In the genomic region with DNA sequence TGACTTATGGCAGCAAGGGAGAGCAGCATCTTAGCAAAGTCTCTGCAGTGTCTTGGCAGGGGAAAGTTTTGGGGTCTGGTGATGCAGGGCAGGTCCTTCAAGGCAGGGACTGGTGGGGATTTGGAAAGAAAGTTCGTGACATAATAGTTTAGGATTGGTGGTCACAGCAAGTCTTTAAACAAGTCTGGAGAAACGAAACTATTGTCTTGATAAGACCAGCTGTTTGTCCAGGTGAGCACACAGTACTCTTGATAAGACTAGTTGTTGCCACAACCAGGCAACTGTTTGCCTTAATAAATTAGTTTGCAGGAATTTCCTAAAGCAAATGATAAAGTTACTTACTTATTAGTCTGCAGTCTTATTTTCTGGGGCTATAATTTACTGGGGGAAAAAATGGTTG, we compare ENCODE assay signal across 22 cellular contexts.
"Had no signal": no experiment of that assay in that cellular context is flagged by ENCODE, and none has a peak within 500 bp of the region (broad histone marks: within the 10 kb centered on the region; RNA-seq: fewer than 3 reads in every experiment).

No MANE protein-coding gene starts in this region.

- H3K27me3 ChIP-seq: brain microvascular endothelial cell, foreskin keratinocyte, thyroid gland had no signal

- H3K27me3 Mint-ChIP-seq: activated CD4-positive, alpha-beta T cell treated with anti-CD3 and anti-CD28 coated beads, Interleukin-2, amount 10 ng/mL, durations not matched to agents 7 days and 5 days; dendritic cell treated with granulocyte-macrophage colony-stimulating factor and Interleukin-4, amounts not matched to agents 40 ng/mL and 50 ng/mL, for 4 days had no signal

- H3K4me1 ChIP-seq: foreskin keratinocyte, lower lobe of right lung, prostate gland, thyroid gland had no signal

- DNase-seq: activated CD4-positive, alpha-beta T cell treated with anti-CD3 and anti-CD28 coated beads, Interleukin-2, amount 10 ng/mL, durations not matched to agents 7 days and 5 days; activated CD4-positive, CD25-positive, alpha-beta regulatory T cell treated with anti-CD3 and anti-CD28 coated beads, Interleukin-2, amount 50 U/mL, for 72 hours; activated CD8-positive, alpha-beta T cell treated with anti-CD3 and anti-CD28 coated beads, Interleukin-2, amount 10 ng/mL, durations not matched to agents 7 days and 5 days; activated gamma-delta T cell; activated naive CD4-positive, alpha-beta T cell treated with anti-CD3 and anti-CD28 coated beads, Interleukin-2, amount 50 U/mL, for 16 hours; aorta; brain microvascular endothelial cell; caudate nucleus; effector CD8-positive, alpha-beta T cell; foreskin keratinocyte; immature natural killer cell; lower lobe of right lung; mesendoderm; naive B cell; stimulated activated CD4-positive, alpha-beta T cell treated with anti-CD3 and anti-CD28 coated beads, Interleukin-4, amount 100 ng/mL, for 24 hours; stimulated activated naive CD8-positive, alpha-beta T cell treated with anti-CD3 and anti-CD28 coated beads, Interleukin-15, Interleukin-2, amounts not matched to agents 100 U/mL and 50 U/mL, for 24 hours; substantia nigra; thyroid gland had no signal

- H3K4me3 Mint-ChIP-seq: activated CD4-positive, alpha-beta T cell treated with anti-CD3 and anti-CD28 coated beads, Interleukin-2, amount 10 ng/mL, durations not matched to agents 7 days and 5 days; activated CD8-positive, alpha-beta T cell treated with anti-CD3 and anti-CD28 coated beads, Interleukin-2, amount 10 ng/mL, durations not matched to agents 7 days and 5 days; activated T-helper 1 cell treated with anti-CD3 and anti-CD28 coated beads, Interleukin-12 subunit alpha, Interleukin-12 subunit beta, Interleukin-2, Interleukin-4 antibody, amounts not matched to agents 30 ng/mL and 10 ng/mL and 1 ng/mL, durations not matched to agents 14 hours and 24 hours and 36 hours; dendritic cell treated with granulocyte-macrophage colony-stimulating factor and Interleukin-4, amounts not matched to agents 40 ng/mL and 50 ng/mL, for 4 days; immature natural killer cell; naive B cell; neural crest cell had no signal

- H3K36me3 ChIP-seq: brain microvascular endothelial cell, lower lobe of right lung, prostate gland, thyroid gland had no signal

- H3K4me3 ChIP-seq: lower lobe of right lung, prostate gland, thyroid gland had no signal

- H3K4me1 Mint-ChIP-seq: activated CD4-positive, alpha-beta T cell treated with anti-CD3 and anti-CD28 coated beads, Interleukin-2, amount 10 ng/mL, durations not matched to agents 7 days and 5 days; immature natural killer cell had no signal

- H3K36me3 Mint-ChIP-seq: immature natural killer cell, naive B cell had no signal

- H3K27ac Mint-ChIP-seq: activated CD4-positive, alpha-beta T cell treated with anti-CD3 and anti-CD28 coated beads, Interleukin-2, amount 10 ng/mL, durations not matched to agents 7 days and 5 days; activated CD8-positive, alpha-beta T cell treated with anti-CD3 and anti-CD28 coated beads, Interleukin-2, amount 10 ng/mL, durations not matched to agents 7 days and 5 days; activated T-helper 1 cell treated with anti-CD3 and anti-CD28 coated beads, Interleukin-12 subunit alpha, Interleukin-12 subunit beta, Interleukin-2, Interleukin-4 antibody, amounts not matched to agents 30 ng/mL and 10 ng/mL and 1 ng/mL, durations not matched to agents 14 hours and 24 hours and 36 hours; dendritic cell treated with granulocyte-macrophage colony-stimulating factor and Interleukin-4, amounts not matched to agents 40 ng/mL and 50 ng/mL, for 4 days; immature natural killer cell had no signal

- H3K9me3 Mint-ChIP-seq: activated T-helper 1 cell treated with anti-CD3 and anti-CD28 coated beads, Interleukin-12 subunit alpha, Interleukin-12 subunit beta, Interleukin-2, Interleukin-4 antibody, amounts not matched to agents 30 ng/mL and 10 ng/mL and 1 ng/mL, durations not matched to agents 14 hours and 24 hours and 36 hours; immature natural killer cell; naive B cell had no signal

- H3K9me3 ChIP-seq: lower lobe of right lung, prostate gland, thyroid gland had no signal

- H3K27ac ChIP-seq: brain microvascular endothelial cell, foreskin keratinocyte, lower lobe of right lung, prostate gland, thyroid gland had no signal
